Comparison of ENCODE assay signal across 8 cellular contexts in the genomic region with DNA sequence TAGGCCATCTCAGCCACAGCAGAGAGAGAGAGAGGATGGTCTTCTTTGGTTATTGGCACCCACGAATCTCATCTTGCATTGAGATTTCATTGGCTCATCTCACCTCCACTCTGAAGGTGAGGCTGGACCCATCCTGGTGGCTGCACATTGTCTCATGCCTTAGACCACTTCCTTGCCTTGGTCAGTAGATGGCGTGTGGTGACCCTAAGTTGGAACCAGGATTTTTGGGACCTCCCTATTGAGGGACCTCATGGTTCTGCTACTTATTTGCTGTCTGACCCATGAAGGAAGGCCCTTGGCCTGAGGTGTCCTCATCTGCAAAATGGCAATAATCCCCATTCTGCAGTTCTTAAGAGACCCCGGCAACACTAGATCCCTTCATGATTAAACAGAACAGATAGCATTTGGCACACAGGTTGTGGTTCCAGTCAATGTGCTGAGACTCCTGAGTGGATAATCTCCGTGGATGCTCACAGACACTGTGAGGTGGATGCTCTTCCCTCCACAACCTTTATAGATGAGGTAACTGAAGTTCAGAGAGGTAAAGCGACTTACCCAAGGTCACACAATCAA. TPM values are rescaled to one million over a fixed set of nuclear protein-coding genes. Genes with fewer than 3 reads are reported as not detected.
A peak's percentile ranks its signal among the peaks of the same experiment; 100 is the strongest.
DNase-seq lines count a peak whose midpoint lies in the region; ATAC-seq and TF ChIP-seq lines count a peak whose summit lies in the region.

No MANE protein-coding gene starts in this region.

- H3K36me3 ChIP-seq in WERI-Rb-1 (no peaks in the 10 kb centered on the region; the same call in 1 of the 2 replicates), kidney epithelial cell (ENCODE audit: control insufficient read depth, insufficient read depth, low read length) (no peaks in the 10 kb centered on the region)

- no peak overlapping the region for H3K27ac ChIP-seq in WERI-Rb-1

- no peak for ATAC-seq in HG03025 (IDR thresholded peaks at IDR 0.05; ENCODE audit: low FRiP score, unreplicated experiment)
- ATAC-seq in HG03520 (IDR thresholded peaks at IDR 0.05; ENCODE audit: unreplicated experiment): no peak

- H3K27me3 ChIP-seq in WERI-Rb-1 (ENCODE audit: insufficient read depth, low read depth, severe bottlenecking) (no peaks in the 10 kb centered on the region), kidney epithelial cell (ENCODE audit: control insufficient read depth, insufficient read depth, low read length) (no peaks in the 10 kb centered on the region)

- TF ChIP-seq CTCF in WERI-Rb-1 (IDR thresholded peaks at IDR 0.05; ENCODE audit: low read depth, low read length) (peak; percentile 90), kidney epithelial cell (IDR thresholded peaks at IDR 0.05; ENCODE audit: insufficient read depth, low read length, poor library complexity, severe bottlenecking) (peak; percentile 63)

- H3K4me3 ChIP-seq in WERI-Rb-1 (ENCODE audit: low read depth, low read length): no peak overlapping the region
- no peak overlapping the region for H3K4me3 ChIP-seq in kidney epithelial cell (ENCODE audit: low read depth, low read length)

- DNase-seq in NCI-H1694 treated with DMSO at 0.1 percent for 48 hours (lab: John Stamatoyannopoulos, UW) (peak; percentile 3), NCI-H1694 (lab: John Stamatoyannopoulos, UW) (no peak), HPDE6-E6E7 (ENCODE audit: extremely low spot score) (peak; percentile 59), WERI-Rb-1 (peak; percentile 52), kidney epithelial cell (ENCODE audit: low read depth) (no peak), ureter (ENCODE audit: low spot score) (no peak)

- H3K9me3 ChIP-seq in WERI-Rb-1 (ENCODE audit: severe bottlenecking): no peaks in the 10 kb centered on the region

RNA-seq across cellular contexts. Expression of gene AAR2, which starts 21.5 kb away (rescaled TPM):
- total RNA-seq in kidney epithelial cell (30.1 and 32.9 TPM in 2 replicates), ureter (30.8 TPM)

Comparison
In these comparisons a context has a peak if more than half of its experiments do, and no peak if none do; other contexts are left out.
1. DNase-seq: peak in NCI-H1694 treated with DMSO at 0.1 percent for 48 hours (single experiment), HPDE6-E6E7 (single experiment) and WERI-Rb-1 (single experiment); none in NCI-H1694 (single experiment), kidney epithelial cell (single experiment) and ureter (single experiment).